In the genomic region with DNA sequence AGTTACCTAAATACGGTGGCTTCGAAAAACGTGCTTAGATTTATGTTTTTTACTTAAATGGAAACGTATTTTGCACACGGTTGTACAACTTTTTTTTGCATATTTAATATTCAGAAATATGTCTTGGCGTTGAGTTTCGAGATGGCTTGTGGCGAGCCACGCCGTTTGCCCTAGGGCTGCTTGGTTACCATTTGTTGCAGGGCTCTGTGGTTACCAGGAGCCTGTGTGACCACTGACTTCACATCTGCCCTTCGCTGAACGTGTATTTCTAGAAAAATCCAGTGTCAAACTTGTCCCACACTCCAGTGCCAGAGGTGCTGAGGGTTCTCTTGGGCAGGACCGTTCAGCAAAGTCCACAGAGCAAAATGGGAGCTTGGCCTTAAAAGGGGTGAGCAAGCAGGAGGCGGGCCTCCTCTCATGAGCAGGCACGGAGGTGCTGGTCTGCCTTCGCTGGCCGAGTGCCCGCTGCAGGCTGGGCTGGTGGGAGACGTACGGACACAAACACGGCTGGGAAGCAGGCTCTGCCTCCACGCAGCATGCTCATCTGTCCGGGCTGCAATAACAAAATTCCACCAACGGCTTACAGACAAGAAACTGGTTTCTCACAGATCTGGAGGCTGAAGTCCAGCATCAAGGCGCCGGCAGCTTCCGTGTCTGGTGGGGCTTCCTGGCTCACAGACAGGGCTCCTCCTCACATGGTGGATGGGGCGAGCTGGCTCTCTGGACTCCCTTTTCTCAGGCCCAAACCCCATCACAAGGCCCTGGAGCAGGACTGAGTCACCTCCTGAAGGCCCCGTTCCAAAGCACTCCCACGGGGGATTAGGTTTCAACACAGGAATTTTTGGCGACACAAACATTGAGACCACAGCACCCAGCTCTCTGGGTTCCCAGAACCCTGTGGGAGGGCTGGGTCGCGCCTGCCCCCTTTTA, we compare ENCODE assay signal across 11 cellular contexts. TPM values are rescaled to one million over a fixed set of nuclear protein-coding genes. Genes with fewer than 3 reads are reported as not detected.
DNase-seq lines count a peak whose midpoint lies in the region; ATAC-seq, FAIRE-seq and TF ChIP-seq lines count a peak whose summit lies in the region.
"Had no signal": no experiment of that assay in that cellular context is flagged by ENCODE, and none has a peak within 500 bp of the region (broad histone marks: within the 10 kb centered on the region; RNA-seq: fewer than 3 reads in every experiment).

No MANE protein-coding gene starts in this region.

- POLR2A ChIA-PET in HepG2 (lab: Yijun Ruan, JAX) = no interaction called here

- peak; percentile 51 for FAIRE-seq in HepG2 (lab: Jason Lieb, UNC)
- FAIRE-seq: D721Med, keratinocyte had no signal

- H3K36me3 ChIP-seq in HepG2 (replicated peaks in 1 of 2; ENCODE audit: control insufficient read depth in 1 of 2, insufficient read depth in 2 of 2, low read length in 2 of 2) (peaks cover 2 to 17% of the 10 kb centered on the region in 2 experiments; a peak in 3 of 5 replicates), right lobe of liver (peaks cover 0 to 16% (median 6%) of the 10 kb centered on the region in 4 donors)

- peak overlapping the region; percentile 77 for H3K4me2 ChIP-seq in HepG2 (ENCODE audit: low read depth, low read length)

- BruUV-seq in HepG2 (replicated peaks; lab: Mats Ljungman, UMichigan) = no TSS peak

- 51% methylated on average over 22 of the region's 33 CpGs for WGBS in HepG2 (ENCODE audit: low lambda C conversion rate)
- 80% methylated on average over 21 of the region's 33 CpGs for WGBS in right lobe of liver (ENCODE audit: insufficient coverage, low coverage, low lambda C conversion rate, missing lambda C conversion rate)

- in situ Hi-C loops in HepG2 (cut with HindIII; ENCODE audit: extremely low pct_ligation_motif_present, low pct_unique_long_range_greater_than_20kb) = no loop called here

- no peak for TF ChIP-seq CTCF in HepG2 (CRISPR knock-in tag; IDR thresholded peaks at IDR 0.05)
- no peak for TF ChIP-seq CTCF in right lobe of liver (IDR thresholded peaks at IDR 0.05)
- TF ChIP-seq CTCF in fibroblast of the aortic adventitia (IDR thresholded peaks at IDR 0.05; ENCODE audit: insufficient read depth, low read length) = no peak

- H2AFZ ChIP-seq in HepG2 (ENCODE audit: low read length) = peak overlapping the region; percentile 61

- no peak for TF ChIP-seq RAD21 in HepG2 (CRISPR knock-in tag; IDR thresholded peaks at IDR 0.05)

- TF ChIP-seq EP300 in HepG2 (IDR thresholded peaks at IDR 0.05; ENCODE audit: low read depth in 2 of 2, low read length in 2 of 2) (no peak), HepG2 (CRISPR knock-in tag; IDR thresholded peaks at IDR 0.05; ENCODE audit: borderline replicate concordance) (no peak)

- H3K9me3 ChIP-seq in HepG2 (ENCODE audit: low read length) = no peaks in the 10 kb centered on the region
- no peaks in the 10 kb centered on the region for H3K9me3 ChIP-seq in right lobe of liver

- no peaks in the 10 kb centered on the region; the same call in 1 of the 2 replicates for H4K20me1 ChIP-seq in HepG2 (ENCODE audit: insufficient read depth, low read length)

- CTCF ChIA-PET in HepG2 (lab: Yijun Ruan, JAX; ENCODE audit: low intra/inter-chr PET ratio, low total read pairs) = no interaction called here

- H3K9ac ChIP-seq in HepG2 (ENCODE audit: insufficient read depth, low read depth, low read length) = peak overlapping the region; percentile 20

- H3K4me3 ChIP-seq in HepG2 (replicated peaks in 1 of 3; ENCODE audit: insufficient read depth in 1 of 3, low read depth in 2 of 3, low read length in 3 of 3) (peak overlapping the region in 2 of 3 experiments; percentile 18 to 64; a peak in 4 of 6 replicates), right lobe of liver (no peak overlapping the region), fibroblast of the aortic adventitia (ENCODE audit: low read depth, low read length) (no peak overlapping the region)

- H3K4me1 ChIP-seq in HepG2 (ENCODE audit: insufficient read depth, low read length) = peaks cover 37% of the 10 kb centered on the region
- peaks cover 0 to 7% (median 3%) of the 10 kb centered on the region in 4 donors for H3K4me1 ChIP-seq in right lobe of liver

- ATAC-seq in HepG2 = peak; percentile 68
- ATAC-seq in right lobe of liver = no peak
- peak; percentile 25; the same call in 2 of the 3 replicates for ATAC-seq in SK-N-SH treated with all-trans-retinoic acid at 6 μM for 48 hours
- ATAC-seq in GM21717 (IDR thresholded peaks at IDR 0.05; ENCODE audit: unreplicated experiment) = no peak
- ATAC-seq in HG02840 (IDR thresholded peaks at IDR 0.05; ENCODE audit: low FRiP score, unreplicated experiment) = no peak

- H3K27ac ChIP-seq in HepG2 (ENCODE audit: extremely low read length, insufficient read depth, low read length) (no peak overlapping the region), right lobe of liver (no peak overlapping the region), caudate nucleus (ENCODE audit: low read depth, low read length) (no peak overlapping the region)

- H3K79me2 ChIP-seq in HepG2 (ENCODE audit: insufficient read depth, low read length) = peaks cover 12% of the 10 kb centered on the region

- intact Hi-C loops in HepG2 (cut with micrococcal nuclease; ENCODE audit: unreplicated experiment) = no loop called here
- intact Hi-C loops in right lobe of liver (cut with DNase I) = no loop called here

- H3K27me3 ChIP-seq in HepG2 (ENCODE audit: control insufficient read depth in 1 of 2, insufficient read depth in 2 of 2, low read length in 2 of 2) (peaks cover 0 to 19% of the 10 kb centered on the region in 2 experiments; a peak in 3 of 5 replicates), right lobe of liver (no peaks in the 10 kb centered on the region)

- TF ChIP-seq POLR2A in HepG2 (IDR thresholded peaks at IDR 0.05; ENCODE audit: insufficient read depth in 1 of 2, low read depth in 2 of 2, low read length in 2 of 2) (no peak), right lobe of liver (IDR thresholded peaks at IDR 0.05) (no peak)

- DNase-seq in HepG2 (ENCODE audit: low spot score) = peak; percentile 52
- no peak for DNase-seq in right lobe of liver
- DNase-seq in fibroblast of the aortic adventitia (ENCODE audit: low read depth) = peak; percentile 68
- DNase-seq in DMS79 treated with DMSO at 0.1 percent for 48 hours (lab: John Stamatoyannopoulos, UW) = no peak
- no peak for DNase-seq in caudate nucleus (lab: John Stamatoyannopoulos, UW)
- DNase-seq: SHP77 treated with DMSO at 0.1 percent for 48 hours had no signal

RNA-seq across cellular contexts. Expression of gene MRPL36, which starts 5.4 kb away (rescaled TPM):
- 113 and 135 TPM in 2 replicates for total RNA-seq in HepG2 (2016; rRNA removed; fragmentation: Illumina TruSeq; extraction: Trizol)
- 108 and 113 TPM in 2 replicates for total RNA-seq in HepG2 (2016; cell fraction: cytosol; rRNA removed; fragmentation: Illumina TruSeq; extraction: Trizol; ENCODE audit: low read depth)
- total RNA-seq in HepG2 (2016; cell fraction: insoluble cytoplasmic fraction; rRNA removed; fragmentation: Illumina TruSeq; extraction: Trizol) = 108 and 154 TPM in 2 replicates
- total RNA-seq in HepG2 (2016; cell fraction: membrane; rRNA removed; fragmentation: Illumina TruSeq; extraction: Trizol) = 76.0 and 81.1 TPM in 2 replicates
- 37.1 and 47.0 TPM in 2 replicates for total RNA-seq in HepG2 (2016; cell fraction: nucleus; rRNA removed; fragmentation: Illumina TruSeq; extraction: Trizol)
- polyA plus RNA-seq in HepG2 (2011; rRNA removed) = 70.5 and 71.3 TPM in 2 replicates
- 65.9 and 74.3 TPM in 2 replicates for polyA plus RNA-seq in HepG2 (2011; cell fraction: cytosol; rRNA removed)
- polyA plus RNA-seq in HepG2 (2011; cell fraction: nucleus; rRNA removed) = 25.2 and 29.0 TPM in 2 replicates
- 59.1 and 65.6 TPM in 2 replicates for polyA plus RNA-seq in HepG2 (2012)
- polyA plus RNA-seq in HepG2 (2016; cell fraction: cytosol; fragmentation: Illumina TruSeq; extraction: Trizol; ENCODE audit: low read depth) = 88.2 and 98.8 TPM in 2 replicates
- 150 and 160 TPM in 2 replicates for polyA plus RNA-seq in HepG2 (2016; cell fraction: insoluble cytoplasmic fraction; fragmentation: Illumina TruSeq; extraction: Trizol; ENCODE audit: low read depth)
- polyA plus RNA-seq in HepG2 (2016; cell fraction: membrane; fragmentation: Illumina TruSeq; extraction: Trizol; ENCODE audit: low read depth) = 60.1 and 66.8 TPM in 2 replicates
- polyA plus RNA-seq in HepG2 (2016; cell fraction: nucleus; fragmentation: Illumina TruSeq; extraction: Trizol; ENCODE audit: insufficient read depth, low read depth) = 65.9 and 77.9 TPM in 2 replicates
- polyA minus RNA-seq in HepG2 (2011; rRNA and poly(A)+ RNA removed; ENCODE audit: low replicate concordance) = 30.3 and 163 TPM in 2 replicates
- polyA minus RNA-seq in HepG2 (2011; cell fraction: cytosol; rRNA and poly(A)+ RNA removed) = 21.5 and 22.2 TPM in 2 replicates
- polyA minus RNA-seq in HepG2 (2011; cell fraction: nucleus; rRNA and poly(A)+ RNA removed) = 21.4 and 25.5 TPM in 2 replicates
- total RNA-seq in right lobe of liver = 10 to 100 TPM; 30.7 to 40.0 (median 35.5) TPM
- 3.8 and 47.9 TPM in 2 replicates for total RNA-seq in fibroblast of the aortic adventitia (ENCODE audit: low replicate concordance)

RNA-seq across cellular contexts. Expression of gene NDUFS6, which starts 7.0 kb away (rescaled TPM):
- total RNA-seq in HepG2 (2016; rRNA removed; fragmentation: Illumina TruSeq; extraction: Trizol) = 50.4 and 63.7 TPM in 2 replicates
- total RNA-seq in HepG2 (2016; cell fraction: cytosol; rRNA removed; fragmentation: Illumina TruSeq; extraction: Trizol; ENCODE audit: low read depth) = 15.2 and 15.4 TPM in 2 replicates
- total RNA-seq in HepG2 (2016; cell fraction: insoluble cytoplasmic fraction; rRNA removed; fragmentation: Illumina TruSeq; extraction: Trizol) = 53.0 and 63.5 TPM in 2 replicates
- 25.8 and 27.4 TPM in 2 replicates for total RNA-seq in HepG2 (2016; cell fraction: membrane; rRNA removed; fragmentation: Illumina TruSeq; extraction: Trizol)
- 17.5 and 20.2 TPM in 2 replicates for total RNA-seq in HepG2 (2016; cell fraction: nucleus; rRNA removed; fragmentation: Illumina TruSeq; extraction: Trizol)
- polyA plus RNA-seq in HepG2 (2011; rRNA removed) = 22.2 and 23.7 TPM in 2 replicates
- 72.6 and 97.8 TPM in 2 replicates for polyA plus RNA-seq in HepG2 (2011; cell fraction: cytosol; rRNA removed)
- 21.7 and 33.4 TPM in 2 replicates for polyA plus RNA-seq in HepG2 (2011; cell fraction: nucleus; rRNA removed)
- 46.4 and 50.3 TPM in 2 replicates for polyA plus RNA-seq in HepG2 (2012)
- polyA plus RNA-seq in HepG2 (2016; cell fraction: cytosol; fragmentation: Illumina TruSeq; extraction: Trizol; ENCODE audit: low read depth) = 27.6 and 35.6 TPM in 2 replicates
- 110 and 131 TPM in 2 replicates for polyA plus RNA-seq in HepG2 (2016; cell fraction: insoluble cytoplasmic fraction; fragmentation: Illumina TruSeq; extraction: Trizol; ENCODE audit: low read depth)
- 36.7 and 40.8 TPM in 2 replicates for polyA plus RNA-seq in HepG2 (2016; cell fraction: membrane; fragmentation: Illumina TruSeq; extraction: Trizol; ENCODE audit: low read depth)
- polyA plus RNA-seq in HepG2 (2016; cell fraction: nucleus; fragmentation: Illumina TruSeq; extraction: Trizol; ENCODE audit: insufficient read depth, low read depth) = 54.4 and 56.6 TPM in 2 replicates
- 9.7 and 41.7 TPM in 2 replicates for polyA minus RNA-seq in HepG2 (2011; rRNA and poly(A)+ RNA removed; ENCODE audit: low replicate concordance)
- 11.4 and 22.6 TPM in 2 replicates for polyA minus RNA-seq in HepG2 (2011; cell fraction: cytosol; rRNA and poly(A)+ RNA removed)
- polyA minus RNA-seq in HepG2 (2011; cell fraction: nucleus; rRNA and poly(A)+ RNA removed) = 8.5 and 11.5 TPM in 2 replicates
- total RNA-seq in right lobe of liver = 10 to 100 TPM; 16.5 to 57.5 (median 23.7) TPM
- 30.9 and 39.0 TPM in 2 replicates for total RNA-seq in fibroblast of the aortic adventitia (ENCODE audit: low replicate concordance)

Comparison
In these comparisons a context has a peak if more than half of its experiments do, and no peak if none do; other contexts are left out.
1. ATAC-seq: peak in HepG2 (single experiment) and SK-N-SH treated with all-trans-retinoic acid at 6 μM for 48 hours (single experiment); none in right lobe of liver (0 of 4), GM21717 (single experiment) and HG02840 (single experiment).
2. DNase-seq: peak in HepG2 (single experiment) and fibroblast of the aortic adventitia (single experiment); none in right lobe of liver (0 of 3), DMS79 treated with DMSO at 0.1 percent for 48 hours (single experiment) and caudate nucleus (0 of 61).
3. H3K4me3 ChIP-seq: peak in HepG2 (2 of 3); none in right lobe of liver (0 of 3) and fibroblast of the aortic adventitia (single experiment).